ENCODE assay signal across 1 cellular context in genomic region chr10:22341936-22342222, GRCh38.
TF ChIP-seq lines count a peak whose summit lies in the region.

No MANE protein-coding gene starts in this region.

TF ChIP-seq in HCT116, 20 proteins besides CTCF, POLR2A, EP300 and RAD21:
- TF ChIP-seq ZFX (IDR thresholded peaks at IDR 0.05) (no peak), CEBPB (IDR thresholded peaks at IDR 0.05; ENCODE audit: low read depth) (no peak), SRF (IDR thresholded peaks at IDR 0.05; ENCODE audit: low read depth) (no peak)
